ENCODE assay signal across 24 cellular contexts in genomic region chr2:70817284-70817954, GRCh38. TPM values are rescaled to one million over a fixed set of nuclear protein-coding genes. Genes with fewer than 3 reads are reported as not detected.
"Had no signal": no experiment of that assay in that cellular context is flagged by ENCODE, and none has a peak within 500 bp of the region (broad histone marks: within the 10 kb centered on the region; RNA-seq: fewer than 3 reads in every experiment).

No MANE protein-coding gene starts in this region.

- H3K36me3 Mint-ChIP-seq: naive B cell had no signal

- H3K27me3 ChIP-seq: right atrium auricular region, sigmoid colon, upper lobe of left lung, uterus had no signal

- H3K9me3 ChIP-seq: neutrophil, right atrium auricular region, sigmoid colon, tibial artery, upper lobe of left lung, uterus had no signal

- H3K4me1 ChIP-seq: right atrium auricular region, sigmoid colon, tibial artery, upper lobe of left lung, uterus had no signal

- H3K36me3 ChIP-seq: neutrophil, right atrium auricular region, sigmoid colon, tibial artery, upper lobe of left lung, uterus had no signal

- H3K4me3 ChIP-seq: dorsolateral prefrontal cortex, right atrium auricular region, sigmoid colon, skin epidermis, tibial artery, upper lobe of left lung, uterus had no signal

- H3K27ac ChIP-seq: dorsolateral prefrontal cortex, neutrophil, right atrium auricular region, sigmoid colon, skin epidermis, tibial artery, upper lobe of left lung, uterus had no signal

- H3K4me1 Mint-ChIP-seq: naive B cell had no signal

- DNase-seq: cortex of kidney; dorsolateral prefrontal cortex; effector CD8-positive, alpha-beta T cell; foreskin melanocyte; head of caudate nucleus; hippocampal formation; kidney glomerular epithelial cell; mesendoderm; naive B cell; sigmoid colon; stimulated activated CD4-positive, alpha-beta T cell treated with anti-CD3 and anti-CD28 coated beads, Interleukin-2, amount 100 ng/mL, for 24 hours; stimulated activated naive CD4-positive, alpha-beta T cell treated with Interleukin-2 at 50 U/mL for 16 hours; tibial artery; upper lobe of left lung; uterus had no signal

- H3K4me3 Mint-ChIP-seq: naive B cell had no signal

- H3K9me3 Mint-ChIP-seq: naive B cell had no signal

RNA-seq across cellular contexts. Expression of gene CLEC4F, which starts 3.0 kb away (rescaled TPM):
- total RNA-seq: osteocyte, temporal lobe had no signal
- polyA plus RNA-seq: neural cell had no signal

RNA-seq across cellular contexts. Expression of gene CD207, which starts 18.2 kb away (rescaled TPM):
- total RNA-seq: liver, lung microvascular endothelial cell, osteocyte, right atrium auricular region, temporal lobe had no signal
- polyA plus RNA-seq: liver, neural cell had no signal

RNA-seq across cellular contexts. Expression of gene FIGLA, which starts 27.0 kb away (rescaled TPM):
- total RNA-seq: liver, lung microvascular endothelial cell, osteocyte, posterior vena cava, right atrium auricular region, sigmoid colon, temporal lobe, upper lobe of left lung, uterus had no signal
- polyA plus RNA-seq: liver, neural cell, sigmoid colon had no signal

RNA-seq across cellular contexts. Expression of gene ADD2, which starts 49.4 kb away (rescaled TPM):
- total RNA-seq: osteocyte had no signal
